ENCODE assay signal across 22 cellular contexts in genomic region chrX:133523094-133523493, GRCh38.
DNase-seq lines count a peak whose midpoint lies in the region; ATAC-seq, FAIRE-seq and TF ChIP-seq lines count a peak whose summit lies in the region.
"Had no signal": no experiment of that assay in that cellular context is flagged by ENCODE, and none has a peak within 500 bp of the region (broad histone marks: within the 10 kb centered on the region; RNA-seq: fewer than 3 reads in every experiment).

No MANE protein-coding gene starts in this region.

- CTCF ChIA-PET in GM10248 (lab: Yijun Ruan, JAX) = no interaction called here

- peak; percentile 56 for ATAC-seq in Right ventricle myocardium inferior
- ATAC-seq: A549; naive thymus-derived CD8-positive, alpha-beta T cell; stimulated activated memory B cell treated with anti-CD40 and anti-IgM and Interleukin-4, amounts not matched to agents 10 μg/mL and 1 μg/mL and 100 μg/mL, for 72 hours had no signal

- H3K27me3 ChIP-seq in bronchial epithelial cell (ENCODE audit: control insufficient read depth, insufficient read depth, low read length) (no peaks in the 10 kb centered on the region), WERI-Rb-1 (ENCODE audit: insufficient read depth, low read depth, severe bottlenecking) (peaks cover 23% of the 10 kb centered on the region)

- FAIRE-seq in bronchial epithelial cell (lab: Jason Lieb, UNC) = peak; percentile 68
- FAIRE-seq: A549 had no signal

- no peaks in the 10 kb centered on the region for H3K9me3 ChIP-seq in WERI-Rb-1 (ENCODE audit: severe bottlenecking)
- H3K9me3 ChIP-seq: A549 had no signal

- POLR2A ChIA-PET in GM10248 (lab: Yijun Ruan, JAX) = no interaction called here

- no peak overlapping the region for H3K27ac ChIP-seq in WERI-Rb-1
- H3K27ac ChIP-seq: A549, coronary artery had no signal

- DNase-seq in Right ventricle myocardium inferior (ENCODE audit: missing footprints) = no peak
- DNase-seq in cardiac septum (ENCODE audit: low spot score) = no peak
- DNase-seq in bronchial epithelial cell (ENCODE audit: low read depth) = peak; percentile 83
- peak; percentile 59 for DNase-seq in left kidney (ENCODE audit: low read depth, low spot score)
- peak; percentile 25 for DNase-seq in stromal cell of bone marrow (ENCODE audit: low read depth)
- no peak for DNase-seq in NCI-H1436 treated with DMSO at 0.1 percent for 48 hours (lab: John Stamatoyannopoulos, UW)
- DNase-seq in GM10248 (ENCODE audit: extremely low spot score) = no peak
- DNase-seq in WERI-Rb-1 = no peak
- DNase-seq: activated CD4-positive, alpha-beta T cell treated with anti-CD3 and anti-CD28 coated beads, Interleukin-2, amount 10 ng/mL, durations not matched to agents 7 days and 5 days; activated CD8-positive, alpha-beta memory T cell treated with anti-CD3 and anti-CD28 coated beads, Interleukin-2, amount 50 U/mL, for 48 hours; activated naive CD4-positive, alpha-beta T cell; amygdala; C1 segment of cervical spinal cord; GOT3; MM.1S; naive thymus-derived CD8-positive, alpha-beta T cell; NCI-H1694 treated with DMSO at 0.1 percent for 48 hours; NCI-H446 treated with DMSO at 0.1 percent for 48 hours; SHP77 had no signal

- no peak for TF ChIP-seq CTCF in bronchial epithelial cell (IDR thresholded peaks at IDR 0.05; ENCODE audit: insufficient read depth, low read length, severe bottlenecking)
- TF ChIP-seq CTCF in GM10248 (IDR thresholded peaks at IDR 0.05; ENCODE audit: control extremely low read depth, extremely low read depth, low read depth, missing control alignments) = no peak
- TF ChIP-seq CTCF in WERI-Rb-1 (IDR thresholded peaks at IDR 0.05; ENCODE audit: low read depth, low read length) = no peak

- intact Hi-C loops in Right ventricle myocardium inferior (cut with DNase I) = no loop called here
- intact Hi-C loops in cardiac septum (cut with DNase I) = no loop called here

- H3K36me3 ChIP-seq in bronchial epithelial cell (ENCODE audit: control insufficient read depth, insufficient read depth, low read length) (no peaks in the 10 kb centered on the region), WERI-Rb-1 (no peaks in the 10 kb centered on the region)

- H3K4me3 ChIP-seq in bronchial epithelial cell (ENCODE audit: low read depth, low read length) = no peak overlapping the region
- no peak overlapping the region for H3K4me3 ChIP-seq in WERI-Rb-1 (ENCODE audit: low read depth, low read length)
- H3K4me3 ChIP-seq: A549, coronary artery had no signal

Comparison
In these comparisons a context has a peak if more than half of its experiments do, and no peak if none do; other contexts are left out.
1. DNase-seq: peak in bronchial epithelial cell (single experiment), left kidney (single experiment) and stromal cell of bone marrow (single experiment); none in Right ventricle myocardium inferior (single experiment), cardiac septum (single experiment), NCI-H1436 treated with DMSO at 0.1 percent for 48 hours (single experiment), GM10248 (single experiment) and WERI-Rb-1 (single experiment).